In genomic region chr19:2329162-2329505, GRCh38 we compare ENCODE assay signal across 9 cellular contexts. TPM values are rescaled to one million over a fixed set of nuclear protein-coding genes. Genes with fewer than 3 reads are reported as not detected.
DNase-seq lines count a peak whose midpoint lies in the region; ATAC-seq and TF ChIP-seq lines count a peak whose summit lies in the region.
"Had no signal": no experiment of that assay in that cellular context is flagged by ENCODE, and none has a peak within 500 bp of the region (broad histone marks: within the 10 kb centered on the region; RNA-seq: fewer than 3 reads in every experiment).

No MANE protein-coding gene starts in this region.

- H3K36me3 ChIP-seq in CD8-positive, alpha-beta memory T cell (ENCODE audit: insufficient read depth, low read length): peaks cover 4% of the 10 kb centered on the region
- peaks cover 28% of the 10 kb centered on the region for H3K36me3 ChIP-seq in OCI-LY1 (ENCODE audit: insufficient read depth, low read length)
- H3K36me3 ChIP-seq in neutrophil: peaks cover 2% of the 10 kb centered on the region

- peak overlapping the region; percentile 68 to 94 (median 87) for H3K27ac Mint-ChIP-seq in CD8-positive, alpha-beta memory T cell

- peaks cover 15% of the 10 kb centered on the region for H3K79me2 ChIP-seq in OCI-LY1 (ENCODE audit: insufficient read depth, low read length)

- peak overlapping the region; percentile 84 to 99 (median 92) for H3K4me3 Mint-ChIP-seq in CD8-positive, alpha-beta memory T cell

- no peak for ATAC-seq in HG02759 (IDR thresholded peaks at IDR 0.05; ENCODE audit: unreplicated experiment)

- DNase-seq in CD8-positive, alpha-beta memory T cell: no peak
- DNase-seq in epithelial cell of esophagus (ENCODE audit: low read depth) (no peak), ecto neural progenitor cell (ENCODE audit: low spot score) (no peak), SIG-M5 treated with dmso at 0.1 percent for 504 hours (lab: John Stamatoyannopoulos, UW; ENCODE audit: unreplicated experiment) (no peak), HEK293T (ENCODE audit: extremely low spot score) (no peak)

- H3K9me2 ChIP-seq in OCI-LY1 (ENCODE audit: low read depth, low read length): no peaks in the 10 kb centered on the region

- peak overlapping the region; percentile 99 for H3K9ac ChIP-seq in OCI-LY1 (ENCODE audit: low read length)

- H4K20me1 ChIP-seq in OCI-LY1 (ENCODE audit: insufficient read depth, low read length): no peaks in the 10 kb centered on the region

- peak overlapping the region; percentile 95 for H3K4me3 ChIP-seq in CD8-positive, alpha-beta memory T cell (ENCODE audit: low read length)
- H3K4me3 ChIP-seq in OCI-LY1 (ENCODE audit: low read depth, low read length, poor library complexity, severe bottlenecking): peak overlapping the region; percentile 98
- peak overlapping the region; percentile 95 for H3K4me3 ChIP-seq in epithelial cell of esophagus (ENCODE audit: low read length)
- peak overlapping the region; percentile 84 to 91 for H3K4me3 ChIP-seq in neutrophil (ENCODE audit: low read depth in 1 of 2, low read length in 1 of 2)

- no peak overlapping the region for H2AFZ ChIP-seq in OCI-LY1 (ENCODE audit: low read length)

- H3K36me3 Mint-ChIP-seq in CD8-positive, alpha-beta memory T cell: peaks cover 3 to 41% (median 4%) of the 10 kb centered on the region in 3 donors

- H3K27me3 Mint-ChIP-seq in CD8-positive, alpha-beta memory T cell: peaks cover 0 to 2% of the 10 kb centered on the region in 2 donors

- 0 out of 2 replicates have a peak, but pooled peaks cover 8% of the 10 kb centered on the region for H3F3A ChIP-seq in OCI-LY1 (ENCODE audit: insufficient read depth, low read length)

- CTCF ChIA-PET in CD8-positive, alpha-beta memory T cell (lab: Charles Lee): interaction anchor here (0.6 kb wide), 1 partner anchor 838 kb away, joined by 3 read pairs; the partner anchor contains the start of gene REEP6
- CTCF ChIA-PET in HEK293T (lab: Yijun Ruan, JAX): no interaction called here

- H3K9me3 Mint-ChIP-seq in CD8-positive, alpha-beta memory T cell: no peaks in the 10 kb centered on the region

- H3K9me3 ChIP-seq in CD8-positive, alpha-beta memory T cell (ENCODE audit: low read length): no peaks in the 10 kb centered on the region
- H3K9me3 ChIP-seq in OCI-LY1 (ENCODE audit: low read length) (no peaks in the 10 kb centered on the region), neutrophil (no peaks in the 10 kb centered on the region)

- peak overlapping the region; percentile 98 for H3K4me2 ChIP-seq in OCI-LY1 (ENCODE audit: low read length)

- POLR2A ChIA-PET in CD8-positive, alpha-beta memory T cell (lab: Charles Lee): no interaction called here
- POLR2A ChIA-PET in HEK293T (lab: Yijun Ruan, JAX): no interaction called here

- H3K4me1 ChIP-seq in CD8-positive, alpha-beta memory T cell (ENCODE audit: insufficient read depth, low read length): peaks cover 48% of the 10 kb centered on the region
- H3K4me1 ChIP-seq in OCI-LY1 (ENCODE audit: insufficient read depth, low read length, severe bottlenecking): peaks cover 81% of the 10 kb centered on the region
- H3K4me1 ChIP-seq in neutrophil (ENCODE audit: control insufficient read depth in 1 of 2, insufficient read depth in 1 of 2, low read depth in 1 of 2, low read length in 1 of 2): peaks cover 37 to 52% of the 10 kb centered on the region in 2 experiments

- no peaks in the 10 kb centered on the region for H3K27me3 ChIP-seq in CD8-positive, alpha-beta memory T cell (ENCODE audit: insufficient read depth, low read length, poor library complexity, severe bottlenecking)
- H3K27me3 ChIP-seq in OCI-LY1 (ENCODE audit: insufficient read depth, low read length) (no peaks in the 10 kb centered on the region), neutrophil (no peaks in the 10 kb centered on the region)

- H3K4me1 Mint-ChIP-seq in CD8-positive, alpha-beta memory T cell: peaks cover 37 to 69% (median 39%) of the 10 kb centered on the region in 3 donors

- H3K27ac ChIP-seq in CD8-positive, alpha-beta memory T cell (ENCODE audit: low read depth, low read length): peak overlapping the region; percentile 79
- H3K27ac ChIP-seq in OCI-LY1 (ENCODE audit: low read depth, low read length, poor library complexity, severe bottlenecking) (peak overlapping the region; percentile 63), neutrophil (peak overlapping the region; percentile 60)

- TF ChIP-seq CTCF in OCI-LY1 (IDR thresholded peaks at IDR 0.05; ENCODE audit: low read length) (no peak), epithelial cell of esophagus (IDR thresholded peaks at IDR 0.05; ENCODE audit: insufficient read depth, low read depth, low read length, missing control alignments) (no peak), neutrophil (IDR thresholded peaks at IDR 0.05) (no peak)

TF ChIP-seq in HEK293T, 16 proteins besides CTCF, POLR2A, EP300 and RAD21:
- TF ChIP-seq ARNT (IDR thresholded peaks at IDR 0.05) (no peak), SUZ12 (IDR thresholded peaks at IDR 0.05) (no peak), LEF1 (IDR thresholded peaks at IDR 0.05; ENCODE audit: borderline replicate concordance) (no peak), FOXK2 (IDR thresholded peaks at IDR 0.05) (no peak), SP1 (IDR thresholded peaks at IDR 0.05) (no peak), BHLHE40 (IDR thresholded peaks at IDR 0.05; ENCODE audit: borderline replicate concordance) (no peak), ELF4 (IDR thresholded peaks at IDR 0.05) (no peak), FOXA1 (IDR thresholded peaks at IDR 0.05) (no peak), TARDBP (IDR thresholded peaks at IDR 0.05) (no peak), NFRKB (IDR thresholded peaks at IDR 0.05) (no peak), CTBP1 (IDR thresholded peaks at IDR 0.05; ENCODE audit: borderline replicate concordance) (no peak), ZNF384 (IDR thresholded peaks at IDR 0.05) (no peak), FOXM1 (IDR thresholded peaks at IDR 0.05; ENCODE audit: borderline replicate concordance) (no peak), HDGF (IDR thresholded peaks at IDR 0.05; ENCODE audit: borderline replicate concordance) (no peak), PKNOX1 (IDR thresholded peaks at IDR 0.05) (no peak), L3MBTL2 (conservative IDR thresholded peaks at IDR 0.05) (no peak)

RNA-seq across cellular contexts. Expression of gene SPPL2B, which starts 0.7 kb away (rescaled TPM):
- total RNA-seq in CD8-positive, alpha-beta memory T cell: 10 to 100 TPM; 39.0 to 41.4 TPM
- 8.4 TPM for polyA plus RNA-seq in CD8-positive, alpha-beta memory T cell

RNA-seq across cellular contexts. Expression of gene LSM7, which starts 0.7 kb away (rescaled TPM):
- total RNA-seq in CD8-positive, alpha-beta memory T cell: 100 to 1,000 TPM; 163 to 168 TPM
- 162 TPM for polyA plus RNA-seq in CD8-positive, alpha-beta memory T cell

RNA-seq across cellular contexts. Expression of gene LINGO3, which starts 21.2 kb away (rescaled TPM):
- under 1 TPM; 0.09 to 0.15 TPM for total RNA-seq in CD8-positive, alpha-beta memory T cell
- polyA plus RNA-seq in CD8-positive, alpha-beta memory T cell: 9.2 TPM
- total RNA-seq: subcutaneous adipose tissue had no signal

RNA-seq across cellular contexts. Expression of gene TMPRSS9, which starts 30.9 kb away (rescaled TPM):
- not detected for total RNA-seq in CD8-positive, alpha-beta memory T cell
- not detected for polyA plus RNA-seq in CD8-positive, alpha-beta memory T cell
- total RNA-seq: subcutaneous adipose tissue had no signal

RNA-seq across cellular contexts. Expression of gene PEAK3, which starts 47.2 kb away (rescaled TPM):
- total RNA-seq in CD8-positive, alpha-beta memory T cell: not detected
- polyA plus RNA-seq in CD8-positive, alpha-beta memory T cell: 0.79 TPM
